1 cellular context compared by ENCODE assay signal in genomic region chr4:185382754-185383153, GRCh38.
TF ChIP-seq lines count a peak whose summit lies in the region.

No MANE protein-coding gene starts in this region.

TF ChIP-seq in HepG2, 621 proteins besides CTCF, POLR2A, EP300 and RAD21 (continues in another document):
- no peak for TF ChIP-seq MED1 (CRISPR knock-in tag; IDR thresholded peaks at IDR 0.05)
- TF ChIP-seq MIXL1 (CRISPR knock-in tag; IDR thresholded peaks at IDR 0.05), result no peak
- peak; percentile 66; the same call in 1 of the 2 replicates for TF ChIP-seq AHDC1 (CRISPR knock-in tag; IDR thresholded peaks at IDR 0.05; ENCODE audit: borderline replicate concordance)
- TF ChIP-seq, protein P1, sequence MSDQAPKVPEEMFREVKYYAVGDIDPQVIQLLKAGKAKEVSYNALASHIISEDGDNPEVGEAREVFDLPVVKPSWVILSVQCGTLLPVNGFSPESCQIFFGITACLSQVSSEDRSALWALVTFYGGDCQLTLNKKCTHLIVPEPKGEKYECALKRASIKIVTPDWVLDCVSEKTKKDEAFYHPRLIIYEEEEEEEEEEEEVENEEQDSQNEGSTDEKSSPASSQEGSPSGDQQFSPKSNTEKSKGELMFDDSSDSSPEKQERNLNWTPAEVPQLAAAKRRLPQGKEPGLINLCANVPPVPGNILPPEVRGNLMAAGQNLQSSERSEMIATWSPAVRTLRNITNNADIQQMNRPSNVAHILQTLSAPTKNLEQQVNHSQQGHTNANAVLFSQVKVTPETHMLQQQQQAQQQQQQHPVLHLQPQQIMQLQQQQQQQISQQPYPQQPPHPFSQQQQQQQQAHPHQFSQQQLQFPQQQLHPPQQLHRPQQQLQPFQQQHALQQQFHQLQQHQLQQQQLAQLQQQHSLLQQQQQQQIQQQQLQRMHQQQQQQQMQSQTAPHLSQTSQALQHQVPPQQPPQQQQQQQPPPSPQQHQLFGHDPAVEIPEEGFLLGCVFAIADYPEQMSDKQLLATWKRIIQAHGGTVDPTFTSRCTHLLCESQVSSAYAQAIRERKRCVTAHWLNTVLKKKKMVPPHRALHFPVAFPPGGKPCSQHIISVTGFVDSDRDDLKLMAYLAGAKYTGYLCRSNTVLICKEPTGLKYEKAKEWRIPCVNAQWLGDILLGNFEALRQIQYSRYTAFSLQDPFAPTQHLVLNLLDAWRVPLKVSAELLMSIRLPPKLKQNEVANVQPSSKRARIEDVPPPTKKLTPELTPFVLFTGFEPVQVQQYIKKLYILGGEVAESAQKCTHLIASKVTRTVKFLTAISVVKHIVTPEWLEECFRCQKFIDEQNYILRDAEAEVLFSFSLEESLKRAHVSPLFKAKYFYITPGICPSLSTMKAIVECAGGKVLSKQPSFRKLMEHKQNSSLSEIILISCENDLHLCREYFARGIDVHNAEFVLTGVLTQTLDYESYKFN (CRISPR knock-in tag; conservative IDR thresholded peaks at IDR 0.05), result peak; percentile 53
- no peak for TF ChIP-seq HOXA5 (CRISPR knock-in tag; IDR thresholded peaks at IDR 0.05)
- no peak for TF ChIP-seq ZMYM4 (CRISPR knock-in tag; IDR thresholded peaks at IDR 0.05)
- no peak for TF ChIP-seq SMARCC2 (IDR thresholded peaks at IDR 0.05)
- TF ChIP-seq, protein P2, sequence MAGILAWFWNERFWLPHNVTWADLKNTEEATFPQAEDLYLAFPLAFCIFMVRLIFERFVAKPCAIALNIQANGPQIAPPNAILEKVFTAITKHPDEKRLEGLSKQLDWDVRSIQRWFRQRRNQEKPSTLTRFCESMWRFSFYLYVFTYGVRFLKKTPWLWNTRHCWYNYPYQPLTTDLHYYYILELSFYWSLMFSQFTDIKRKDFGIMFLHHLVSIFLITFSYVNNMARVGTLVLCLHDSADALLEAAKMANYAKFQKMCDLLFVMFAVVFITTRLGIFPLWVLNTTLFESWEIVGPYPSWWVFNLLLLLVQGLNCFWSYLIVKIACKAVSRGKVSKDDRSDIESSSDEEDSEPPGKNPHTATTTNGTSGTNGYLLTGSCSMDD (CRISPR knock-in tag; IDR thresholded peaks at IDR 0.05), result no peak
- no peak for TF ChIP-seq ZBED4 (CRISPR knock-in tag; IDR thresholded peaks at IDR 0.05; ENCODE audit: borderline replicate concordance)
- TF ChIP-seq ZNF143 (CRISPR knock-in tag; IDR thresholded peaks at IDR 0.05), result no peak
- TF ChIP-seq SIN3A (IDR thresholded peaks at IDR 0.05; ENCODE audit: borderline replicate concordance, low read depth, low read length), result no peak
- peak; percentile 74; the same call in 1 of the 2 replicates for TF ChIP-seq HMG20A (CRISPR knock-in tag; IDR thresholded peaks at IDR 0.05; ENCODE audit: borderline replicate concordance)
- TF ChIP-seq, protein P3, sequence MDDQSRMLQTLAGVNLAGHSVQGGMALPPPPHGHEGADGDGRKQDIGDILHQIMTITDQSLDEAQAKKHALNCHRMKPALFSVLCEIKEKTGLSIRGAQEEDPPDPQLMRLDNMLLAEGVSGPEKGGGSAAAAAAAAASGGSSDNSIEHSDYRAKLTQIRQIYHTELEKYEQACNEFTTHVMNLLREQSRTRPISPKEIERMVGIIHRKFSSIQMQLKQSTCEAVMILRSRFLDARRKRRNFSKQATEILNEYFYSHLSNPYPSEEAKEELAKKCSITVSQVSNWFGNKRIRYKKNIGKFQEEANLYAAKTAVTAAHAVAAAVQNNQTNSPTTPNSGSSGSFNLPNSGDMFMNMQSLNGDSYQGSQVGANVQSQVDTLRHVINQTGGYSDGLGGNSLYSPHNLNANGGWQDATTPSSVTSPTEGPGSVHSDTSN (CRISPR knock-in tag; IDR thresholded peaks at IDR 0.05; ENCODE audit: borderline replicate concordance), result no peak
- TF ChIP-seq TERF1 (CRISPR knock-in tag; IDR thresholded peaks at IDR 0.05), result no peak
- TF ChIP-seq ZNF724P (CRISPR knock-in tag; IDR thresholded peaks at IDR 0.05; ENCODE audit: borderline replicate concordance), result no peak
- TF ChIP-seq GFI1 (CRISPR knock-in tag; IDR thresholded peaks at IDR 0.05; ENCODE audit: borderline replicate concordance), result peak; percentile 31; the same call in 1 of the 2 replicates
- TF ChIP-seq HDAC2 (CRISPR knock-in tag; IDR thresholded peaks at IDR 0.05), result 0 out of 2 replicates have a peak, but pooled peaks have one; percentile 18
- TF ChIP-seq U2AF1 (optimal IDR thresholded peaks at IDR 0.05; ENCODE audit: low read depth, low read length), result no peak
- TF ChIP-seq ZNF484 (CRISPR knock-in tag; IDR thresholded peaks at IDR 0.05; ENCODE audit: borderline replicate concordance, low read depth), result no peak
- peak; percentile 61; the same call in 1 of the 2 replicates for TF ChIP-seq NR2F6 (IDR thresholded peaks at IDR 0.05)
- 0 out of 2 replicates have a peak, but pooled peaks have one; percentile 23 for TF ChIP-seq NR2F6 (CRISPR knock-in tag; IDR thresholded peaks at IDR 0.05)
- TF ChIP-seq ZNF577 (CRISPR knock-in tag; IDR thresholded peaks at IDR 0.05; ENCODE audit: borderline replicate concordance, low read depth), result no peak
- TF ChIP-seq ZKSCAN1 (IDR thresholded peaks at IDR 0.05; ENCODE audit: low read length), result no peak
- TF ChIP-seq SIN3B (IDR thresholded peaks at IDR 0.05; ENCODE audit: low read length), result no peak
- peak; percentile 44; the same call in 1 of the 2 replicates for TF ChIP-seq CREM (IDR thresholded peaks at IDR 0.05)
- TF ChIP-seq CREM (CRISPR knock-in tag; IDR thresholded peaks at IDR 0.05), result no peak
- TF ChIP-seq, protein P4, sequence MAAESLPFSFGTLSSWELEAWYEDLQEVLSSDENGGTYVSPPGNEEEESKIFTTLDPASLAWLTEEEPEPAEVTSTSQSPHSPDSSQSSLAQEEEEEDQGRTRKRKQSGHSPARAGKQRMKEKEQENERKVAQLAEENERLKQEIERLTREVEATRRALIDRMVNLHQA (CRISPR knock-in tag; IDR thresholded peaks at IDR 0.05), result no peak
- no peak for TF ChIP-seq KLF16 (CRISPR knock-in tag; IDR thresholded peaks at IDR 0.05)
- no peak for TF ChIP-seq ARHGAP35 (CRISPR knock-in tag; IDR thresholded peaks at IDR 0.05; ENCODE audit: borderline replicate concordance)
- TF ChIP-seq CEBPG (CRISPR knock-in tag; IDR thresholded peaks at IDR 0.05), result peak; percentile 34; the same call in 1 of the 2 replicates
- no peak for TF ChIP-seq NCOR1 (IDR thresholded peaks at IDR 0.05; ENCODE audit: borderline replicate concordance, low read length)
- no peak for TF ChIP-seq JUND (CRISPR knock-in tag; IDR thresholded peaks at IDR 0.05)
- peak; percentile 64 for TF ChIP-seq GATAD2A (CRISPR knock-in tag; IDR thresholded peaks at IDR 0.05)
- TF ChIP-seq SOX13 (IDR thresholded peaks at IDR 0.05), result no peak
- peak in 1 of 2 experiments; percentile 58; a peak in 1 of 4 replicates for TF ChIP-seq SOX13 (CRISPR knock-in tag; conservative IDR thresholded peaks at IDR 0.05 in 1 of 2, IDR thresholded peaks at IDR 0.05 in 1 of 2)
- no peak for TF ChIP-seq ETS1 (CRISPR knock-in tag; IDR thresholded peaks at IDR 0.05)
- no peak for TF ChIP-seq MLX (CRISPR knock-in tag; IDR thresholded peaks at IDR 0.05)
- TF ChIP-seq, protein P5, sequence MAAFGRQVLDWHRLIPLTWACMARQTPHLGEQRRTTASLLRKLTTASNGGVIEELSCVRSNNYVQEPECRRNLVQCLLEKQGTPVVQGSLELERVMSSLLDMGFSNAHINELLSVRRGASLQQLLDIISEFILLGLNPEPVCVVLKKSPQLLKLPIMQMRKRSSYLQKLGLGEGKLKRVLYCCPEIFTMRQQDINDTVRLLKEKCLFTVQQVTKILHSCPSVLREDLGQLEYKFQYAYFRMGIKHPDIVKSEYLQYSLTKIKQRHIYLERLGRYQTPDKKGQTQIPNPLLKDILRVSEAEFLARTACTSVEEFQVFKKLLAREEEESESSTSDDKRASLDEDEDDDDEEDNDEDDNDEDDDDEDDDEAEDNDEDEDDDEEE (CRISPR knock-in tag; IDR thresholded peaks at IDR 0.05), result no peak
- TF ChIP-seq ZNF256 (CRISPR knock-in tag; conservative IDR thresholded peaks at IDR 0.05), result no peak
- TF ChIP-seq RELA (CRISPR knock-in tag; IDR thresholded peaks at IDR 0.05), result no peak
- TF ChIP-seq KDM6A (CRISPR knock-in tag; IDR thresholded peaks at IDR 0.05; ENCODE audit: low read depth), result no peak
- TF ChIP-seq RARA (CRISPR knock-in tag; IDR thresholded peaks at IDR 0.05), result peak; percentile 71
- TF ChIP-seq SAP130 (CRISPR knock-in tag; IDR thresholded peaks at IDR 0.05; ENCODE audit: low read depth), result 0 out of 2 replicates have a peak, but pooled peaks have one; percentile 28
